ENCODE assay signal across 26 cellular contexts in genomic region chr17:45850011-45850410, GRCh38. TPM values are rescaled to one million over a fixed set of nuclear protein-coding genes. Genes with fewer than 3 reads are reported as not detected.
A peak's percentile ranks its signal among the peaks of the same experiment; 100 is the strongest.
DNase-seq lines count a peak whose midpoint lies in the region; ATAC-seq, FAIRE-seq and TF ChIP-seq lines count a peak whose summit lies in the region.
"Had no signal": no experiment of that assay in that cellular context is flagged by ENCODE, and none has a peak within 500 bp of the region (broad histone marks: within the 10 kb centered on the region; RNA-seq: fewer than 3 reads in every experiment).

No MANE protein-coding gene starts in this region.

- no peak for ATAC-seq in natural killer cell treated with Interleukin-12 subunit alpha and Interleukin-12 subunit beta and Interleukin-15 and Interleukin-18, amount 100 ng/mL, for 72 hours
- ATAC-seq in natural killer cell (no peak), K562 (no peak), left lung (no peak)
- ATAC-seq: A549, GM23338, HCT116 had no signal

- H2AFZ ChIP-seq in K562 (ENCODE audit: low read depth, low read length): no peak overlapping the region
- H2AFZ ChIP-seq: GM23338 had no signal

- in situ Hi-C loops in K562 (cut with MboI): no loop called here

- CTCF ChIA-PET in K562 (lab: Yijun Ruan, JAX; ENCODE audit: low intra/inter-chr PET ratio): no interaction called here

- H3K9me3 Mint-ChIP-seq in natural killer cell treated with Interleukin-12 subunit alpha and Interleukin-12 subunit beta and Interleukin-15 and Interleukin-18, amount 100 ng/mL, for 72 hours: no peaks in the 10 kb centered on the region
- H3K9me3 Mint-ChIP-seq in natural killer cell: no peaks in the 10 kb centered on the region
- H3K9me3 Mint-ChIP-seq: CD4-positive, alpha-beta T cell; CD8-positive, alpha-beta memory T cell had no signal

- no peak for TF ChIP-seq EP300 in K562 (IDR thresholded peaks at IDR 0.05; ENCODE audit: low read length)

- FAIRE-seq in K562 (lab: Jason Lieb, UNC): no peak
- FAIRE-seq: A549, D721Med, GM12891, GM18507 had no signal

- H3K36me3 ChIP-seq in K562 (ENCODE audit: control insufficient read depth, insufficient read depth, low read length) (no peaks in the 10 kb centered on the region), spleen (no peaks in the 10 kb centered on the region), left lung (no peaks in the 10 kb centered on the region)
- H3K36me3 ChIP-seq: BE2C; BLaER1 treated with 17β-estradiol and CSF1 and Interleukin-3, amounts not matched to agents 10 nM and 100 nM had no signal

- H3K4me3 ChIP-seq in K562: no peak overlapping the region
- no peak overlapping the region for H3K4me3 ChIP-seq in spleen
- no peak overlapping the region for H3K4me3 ChIP-seq in left lung
- H3K4me3 ChIP-seq: A549; BLaER1 treated with 17β-estradiol and CSF1 and Interleukin-3, amounts not matched to agents 10 nM and 100 nM; GM23338 had no signal

- DNase-seq in natural killer cell treated with Interleukin-12 subunit alpha and Interleukin-12 subunit beta and Interleukin-15 and Interleukin-18, amount 100 ng/mL, for 72 hours (ENCODE audit: low spot score): peak; percentile 35
- DNase-seq in natural killer cell (no peak), K562 (ENCODE audit: extremely low read depth in 1 of 4, low spot score in 3 of 4) (no peak), spleen (peak; percentile 25), GDM1 (lab: John Stamatoyannopoulos, UW) (no peak), left lung (no peak)
- DNase-seq: 8988T; ACHN; AML-193; BE2C; CD4-positive, alpha-beta T cell; CD8-positive, alpha-beta memory T cell; DMS 273 treated with DMSO at 0.1 percent for 48 hours; DMS79; EL; GF-D8; H9 had no signal

- no peak overlapping the region for H3K4me2 ChIP-seq in K562 (ENCODE audit: insufficient read depth, low read length)
- H3K4me2 ChIP-seq: A549; BLaER1 treated with 17β-estradiol and CSF1 and Interleukin-3, amounts not matched to agents 10 nM and 100 nM; GM23338 had no signal

- H3K27me3 ChIP-seq in K562 (ENCODE audit: control insufficient read depth in 2 of 2, insufficient read depth in 2 of 2, low read length in 2 of 2) (peaks cover 10 to 55% of the 10 kb centered on the region in 2 experiments; a peak in 3 of 5 replicates), spleen (replicated peaks in 1 of 7) (peaks cover 0 to 54% (median 0%) of the 10 kb centered on the region in 7 donors), left lung (peaks cover 0 to 55% of the 10 kb centered on the region in 2 donors)

- no peaks in the 10 kb centered on the region for H3K36me3 Mint-ChIP-seq in natural killer cell treated with Interleukin-12 subunit alpha and Interleukin-12 subunit beta and Interleukin-15 and Interleukin-18, amount 100 ng/mL, for 72 hours
- no peaks in the 10 kb centered on the region for H3K36me3 Mint-ChIP-seq in natural killer cell
- H3K36me3 Mint-ChIP-seq: CD14-positive monocyte; CD8-positive, alpha-beta memory T cell had no signal

- no peaks in the 10 kb centered on the region for H4K20me1 ChIP-seq in K562 (replicated peaks; ENCODE audit: control insufficient read depth, insufficient read depth, low read length)

- H3K27me3 Mint-ChIP-seq in natural killer cell treated with Interleukin-12 subunit alpha and Interleukin-12 subunit beta and Interleukin-15 and Interleukin-18, amount 100 ng/mL, for 72 hours: peaks cover 0 to 12% of the 10 kb centered on the region in 2 donors
- H3K27me3 Mint-ChIP-seq in natural killer cell (ENCODE audit: low read depth in 2 of 2): peaks cover 11 to 16% of the 10 kb centered on the region in 2 donors

- POLR2A ChIA-PET in K562 (lab: Yijun Ruan, JAX): interaction anchor here (0.7 kb wide), 1 partner anchor 13 kb away, joined by 3 read pairs; no protein-coding TSS in a partner anchor

- intact Hi-C loops in natural killer cell (cut with micrococcal nuclease) (no loop called here), K562 (cut with micrococcal nuclease) (loop anchor here (10.0 kb wide), 1 partner anchor 455 kb away; no protein-coding TSS in a partner anchor), spleen (cut with DNase I; ENCODE audit: low total_unique reads) (no loop called here), left lung (cut with DNase I) (no loop called here)

- H3K79me2 ChIP-seq in K562 (ENCODE audit: control insufficient read depth, insufficient read depth, low read length): no peaks in the 10 kb centered on the region

- no peak for TF ChIP-seq RAD21 in K562 (CRISPR knock-in tag; conservative IDR thresholded peaks at IDR 0.05 in 1 of 2, IDR thresholded peaks at IDR 0.05 in 1 of 2)

- H3K4me1 ChIP-seq in K562 (replicated peaks in 1 of 2; ENCODE audit: control insufficient read depth in 2 of 2, insufficient read depth in 2 of 2, low read length in 2 of 2) (peaks cover 0 to 17% of the 10 kb centered on the region in 2 experiments; a peak in 2 of 5 replicates), spleen (peaks cover 0 to 8% (median 2%) of the 10 kb centered on the region in 6 donors), left lung (no peaks in the 10 kb centered on the region)
- H3K4me1 ChIP-seq: BE2C had no signal

- no peak overlapping the region for H3K9ac ChIP-seq in K562 (ENCODE audit: insufficient read depth in 1 of 2, low read depth in 2 of 2, low read length in 2 of 2)
- H3K9ac ChIP-seq: BLaER1 treated with 17β-estradiol and CSF1 and Interleukin-3, amounts not matched to agents 10 nM and 100 nM had no signal

- TF ChIP-seq CTCF in natural killer cell (IDR thresholded peaks at IDR 0.05) (no peak), K562 (IDR thresholded peaks at IDR 0.05 in 2 of 3, conservative IDR thresholded peaks at IDR 0.05 in 1 of 3; ENCODE audit: insufficient read depth in 2 of 3, low read depth in 1 of 3, low read length in 3 of 3) (no peak), spleen (IDR thresholded peaks at IDR 0.05 in 8 of 11, conservative IDR thresholded peaks at IDR 0.05 in 3 of 11) (no peak), left lung (IDR thresholded peaks at IDR 0.05) (no peak)

- H3K27ac ChIP-seq in K562 (ENCODE audit: extremely low read depth, low read depth, low read length) (no peak overlapping the region), spleen (no peak overlapping the region), left lung (no peak overlapping the region)
- H3K27ac ChIP-seq: A549; BLaER1 treated with 17β-estradiol and CSF1 and Interleukin-3, amounts not matched to agents 10 nM and 100 nM had no signal

- no peaks in the 10 kb centered on the region for H3K9me1 ChIP-seq in K562 (ENCODE audit: control insufficient read depth, insufficient read depth, low read length)

- 3% methylated on average over 4 of the region's 4 CpGs for WGBS in K562 (ENCODE audit: insufficient coverage, low coverage, missing lambda C conversion rate)
- WGBS in spleen, 5 donors: 69 to 93% (median 86%) methylated on average over 3 to 4 of the region's 4 CpGs

- H3K9me3 ChIP-seq in K562 (replicated peaks; ENCODE audit: control insufficient read depth, insufficient read depth, low read depth, low read length) (no peaks in the 10 kb centered on the region), spleen (no peaks in the 10 kb centered on the region), left lung (no peaks in the 10 kb centered on the region)
- H3K9me3 ChIP-seq: A549; BE2C; BLaER1 treated with 17β-estradiol and CSF1 and Interleukin-3, amounts not matched to agents 10 nM and 100 nM had no signal

- H3K4me3 Mint-ChIP-seq in natural killer cell treated with Interleukin-12 subunit alpha and Interleukin-12 subunit beta and Interleukin-15 and Interleukin-18, amount 100 ng/mL, for 72 hours: no peak overlapping the region
- no peak overlapping the region for H3K4me3 Mint-ChIP-seq in natural killer cell
- H3K4me3 Mint-ChIP-seq: CD14-positive monocyte; CD4-positive, alpha-beta T cell; CD8-positive, alpha-beta memory T cell; GM23338; H9 had no signal

- no peak for TF ChIP-seq POLR2A in K562 (conservative IDR thresholded peaks at IDR 0.05)
- no peak for TF ChIP-seq POLR2A in spleen (IDR thresholded peaks at IDR 0.05)

- H3K4me1 Mint-ChIP-seq in natural killer cell treated with Interleukin-12 subunit alpha and Interleukin-12 subunit beta and Interleukin-15 and Interleukin-18, amount 100 ng/mL, for 72 hours (ENCODE audit: low read depth in 2 of 2): peaks cover 2 to 4% of the 10 kb centered on the region in 2 donors
- peaks cover 0 to 6% of the 10 kb centered on the region in 2 donors for H3K4me1 Mint-ChIP-seq in natural killer cell
- H3K4me1 Mint-ChIP-seq: GM23338 had no signal

- no peak overlapping the region for H3K27ac Mint-ChIP-seq in natural killer cell treated with Interleukin-12 subunit alpha and Interleukin-12 subunit beta and Interleukin-15 and Interleukin-18, amount 100 ng/mL, for 72 hours
- no peak overlapping the region for H3K27ac Mint-ChIP-seq in natural killer cell
- H3K27ac Mint-ChIP-seq: CD14-positive monocyte; CD4-positive, alpha-beta T cell; CD8-positive, alpha-beta memory T cell; GM23338 had no signal

- no TSS peak for BruUV-seq in K562 (replicated peaks; lab: Mats Ljungman, UMichigan)

RNA-seq across cellular contexts. Expression of gene SPPL2C, which starts 5.3 kb away (rescaled TPM):
- not detected for total RNA-seq in natural killer cell treated with Interleukin-12 subunit alpha and Interleukin-12 subunit beta and Interleukin-15 and Interleukin-18, amount 100 ng/mL, for 72 hours
- total RNA-seq in natural killer cell (not detected), K562 (2014; rRNA removed) (not detected in 2 replicates), K562 (2014; rRNA removed; fragmentation: Illumina TruSeq; extraction: Trizol) (not detected in 2 replicates), K562 (2015; rRNA removed; fragmentation: Illumina TruSeq; extraction: Trizol) (not detected in 2 replicates), K562 (2021) (not detected in 2 replicates), spleen (not detected), left lung (not detected)
- not detected in 2 replicates for total RNA-seq in K562 (2011; cell fraction: chromatin; rRNA removed; ENCODE audit: low replicate concordance)
- total RNA-seq in K562 (2011; cell fraction: nucleolus; rRNA removed): not detected in 2 replicates
- total RNA-seq in K562 (2011; cell fraction: nucleoplasm; rRNA removed): not detected in 2 replicates
- polyA plus RNA-seq in K562 (2011; rRNA removed) (not detected in 2 replicates), K562 (2014; fragmentation: Illumina TruSeq; extraction: Trizol) (not detected in 2 replicates), K562 (2014; fragmentation: Nextera tagmentation; extraction: Ambion mirVana) (not detected), K562 (2014; rRNA removed) (not detected in 2 replicates), spleen (not detected)
- not detected in 2 replicates for polyA plus RNA-seq in K562 (2011; cell fraction: cytosol; rRNA removed)
- not detected in 2 replicates for polyA plus RNA-seq in K562 (2011; cell fraction: nucleus; rRNA removed)
- not detected in 2 replicates for polyA plus RNA-seq in K562 (2012)
- polyA minus RNA-seq in K562 (2011; rRNA and poly(A)+ RNA removed): not detected in 2 replicates
- not detected in 2 replicates for polyA minus RNA-seq in K562 (2011; cell fraction: cytosol; rRNA and poly(A)+ RNA removed)
- not detected in 2 replicates for polyA minus RNA-seq in K562 (2011; cell fraction: nucleus; rRNA and poly(A)+ RNA removed)
- total RNA-seq: CD4-positive, alpha-beta T cell; CD8-positive, alpha-beta memory T cell; H4; H9 had no signal
- polyA plus RNA-seq: A549; CD14-positive monocyte; CD8-positive, alpha-beta memory T cell; GM23338 had no signal

RNA-seq across cellular contexts. Expression of gene MAPT, which starts 44.3 kb away (rescaled TPM):
- under 1 TPM; 0.14 to 0.17 TPM for total RNA-seq in natural killer cell treated with Interleukin-12 subunit alpha and Interleukin-12 subunit beta and Interleukin-15 and Interleukin-18, amount 100 ng/mL, for 72 hours
- total RNA-seq in natural killer cell: 1 to 10 TPM in 1 of 3 donors, under 1 TPM in 2; 0.14 to 1.3 (median 0.58) TPM
- total RNA-seq in K562 (2011; cell fraction: chromatin; rRNA removed; ENCODE audit: low replicate concordance): 2.1 and 2.2 TPM in 2 replicates
- total RNA-seq in K562 (2011; cell fraction: nucleolus; rRNA removed): 0.92 and 1.2 TPM in 2 replicates
- 1.1 and 1.5 TPM in 2 replicates for total RNA-seq in K562 (2011; cell fraction: nucleoplasm; rRNA removed)
- total RNA-seq in K562 (2014; rRNA removed): 0.45 and 0.54 TPM in 2 replicates
- total RNA-seq in K562 (2014; rRNA removed; fragmentation: Illumina TruSeq; extraction: Trizol): 0.16 and 0.18 TPM in 2 replicates
- 0.29 and 0.49 TPM in 2 replicates for total RNA-seq in K562 (2015; rRNA removed; fragmentation: Illumina TruSeq; extraction: Trizol)
- 0.83 and 1.1 TPM in 2 replicates for total RNA-seq in K562 (2021)
- 0.31 and 0.36 TPM in 2 replicates for polyA plus RNA-seq in K562 (2011; rRNA removed)
- polyA plus RNA-seq in K562 (2011; cell fraction: cytosol; rRNA removed): 0.15 and 0.31 TPM in 2 replicates
- 0.32 and 0.47 TPM in 2 replicates for polyA plus RNA-seq in K562 (2011; cell fraction: nucleus; rRNA removed)
- polyA plus RNA-seq in K562 (2012): 1.9 and 4.6 TPM in 2 replicates
- polyA plus RNA-seq in K562 (2014; fragmentation: Illumina TruSeq; extraction: Trizol): 0.58 and 1.1 TPM in 2 replicates
- polyA plus RNA-seq in K562 (2014; fragmentation: Nextera tagmentation; extraction: Ambion mirVana): under 1 TPM; 0.04 to 0.14 TPM
- polyA plus RNA-seq in K562 (2014; rRNA removed): 0.45 and 0.90 TPM in 2 replicates
- 0.35 and 0.42 TPM in 2 replicates for polyA minus RNA-seq in K562 (2011; rRNA and poly(A)+ RNA removed)
- 0.36 and 0.86 TPM in 2 replicates for polyA minus RNA-seq in K562 (2011; cell fraction: cytosol; rRNA and poly(A)+ RNA removed)
- 0.40 and 0.44 TPM in 2 replicates for polyA minus RNA-seq in K562 (2011; cell fraction: nucleus; rRNA and poly(A)+ RNA removed)
- total RNA-seq in spleen: 1 to 10 TPM in 3 of 7 donors, under 1 TPM in 4; 0.32 to 1.6 (median 0.68) TPM
- polyA plus RNA-seq in spleen: under 1 TPM; 0.15 to 0.32 (median 0.20) TPM
- 1 to 10 TPM in 1 of 2 donors, under 1 TPM in 1; 0.99 to 1.9 TPM for total RNA-seq in left lung
- polyA plus RNA-seq: CD14-positive monocyte had no signal

Comparison
In these comparisons a context has a peak if more than half of its experiments do, and no peak if none do; other contexts are left out.
1. DNase-seq: peak in natural killer cell treated with Interleukin-12 subunit alpha and Interleukin-12 subunit beta and Interleukin-15 and Interleukin-18, amount 100 ng/mL, for 72 hours (single experiment) and spleen (single experiment); none in natural killer cell (single experiment), K562 (0 of 4), GDM1 (single experiment) and left lung (0 of 2).